ENCODE assay signal across 8 cellular contexts in genomic region chr1:153242160-153242559, GRCh38. TPM values are rescaled to one million over a fixed set of nuclear protein-coding genes. Genes with fewer than 3 reads are reported as not detected.
"Had no signal": no experiment of that assay in that cellular context is flagged by ENCODE, and none has a peak within 500 bp of the region (broad histone marks: within the 10 kb centered on the region; RNA-seq: fewer than 3 reads in every experiment).

No MANE protein-coding gene starts in this region.

- H2AFZ ChIP-seq: GM23338 had no signal

- H3K4me2 ChIP-seq: GM23338 had no signal

- DNase-seq: H9, HCEC 1CT, KBM-7 had no signal

- ATAC-seq: GM23338 had no signal

- H3K4me3 ChIP-seq: GM23338 had no signal

- FAIRE-seq: H1, H54, HTR-8/SVneo had no signal

RNA-seq across cellular contexts. Expression of gene LORICRIN, which starts 17.3 kb away (rescaled TPM):
- total RNA-seq: GM23338, H1, H9, HT-29 had no signal
- polyA plus RNA-seq: H1 had no signal

RNA-seq across cellular contexts. Expression of gene PRR9, which starts 24.8 kb away (rescaled TPM):
- total RNA-seq: GM23338, H1, H9, HT-29 had no signal
- polyA plus RNA-seq: GM23338, H1 had no signal

RNA-seq across cellular contexts. Expression of gene LELP1, which starts 38.9 kb away (rescaled TPM):
- total RNA-seq: GM23338, H1, H9, HT-29 had no signal
- polyA plus RNA-seq: GM23338, H1 had no signal
